Comparison of ENCODE assay signal across 8 cellular contexts in the genomic region with DNA sequence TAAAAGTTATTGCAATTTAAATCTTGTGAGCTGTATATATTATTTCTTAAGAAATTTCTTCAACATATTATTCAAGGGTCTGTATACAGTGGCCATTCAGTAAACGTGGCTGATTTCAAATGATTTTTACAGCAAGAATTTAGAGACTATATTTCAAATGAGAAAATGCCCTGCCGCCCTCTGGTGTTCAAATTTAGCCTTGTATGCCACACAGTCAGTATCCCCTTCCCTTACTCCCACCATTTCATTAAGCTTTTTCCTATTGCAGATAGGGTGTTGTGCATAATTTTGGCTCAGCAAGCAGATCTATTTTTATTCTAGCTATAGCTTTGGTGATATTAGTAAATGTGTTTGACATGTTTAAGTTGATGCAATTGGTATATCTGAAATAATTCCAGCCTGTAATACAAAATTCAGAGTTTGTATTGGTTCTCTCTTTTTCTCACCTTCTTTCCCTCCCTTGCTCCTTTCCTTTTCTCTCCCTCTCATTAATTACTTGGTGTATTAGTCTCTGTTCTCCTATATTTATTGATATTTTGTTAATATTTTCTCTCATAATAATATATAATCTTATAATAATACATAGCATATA. TPM values are rescaled to one million over a fixed set of nuclear protein-coding genes. Genes with fewer than 3 reads are reported as not detected.
A peak's percentile ranks its signal among the peaks of the same experiment; 100 is the strongest.
DNase-seq lines count a peak whose midpoint lies in the region; ATAC-seq, FAIRE-seq and TF ChIP-seq lines count a peak whose summit lies in the region.

No MANE protein-coding gene starts in this region.

- no peaks in the 10 kb centered on the region for H3K36me3 ChIP-seq in K562 (ENCODE audit: control insufficient read depth, insufficient read depth, low read length)

- no TSS peak for BruUV-seq in K562 (replicated peaks; lab: Mats Ljungman, UMichigan)

- H3K4me3 ChIP-seq in K562, result no peak overlapping the region

- in situ Hi-C loops in K562 (cut with MboI), result no loop called here

- no peak overlapping the region for H3K27ac ChIP-seq in K562 (ENCODE audit: extremely low read depth, low read depth, low read length)

- ATAC-seq in K562, result peak; percentile 87
- no peak for ATAC-seq in HG03280 (IDR thresholded peaks at IDR 0.05; ENCODE audit: unreplicated experiment)

- CTCF ChIA-PET in K562 (lab: Yijun Ruan, JAX; ENCODE audit: low intra/inter-chr PET ratio), result interaction anchor here (1.1 to 1.7 kb wide), 4 partner anchors 334 to 460 kb away, joined by 3 to 8 read pairs (median 4); no protein-coding TSS in a partner anchor

- no peak for TF ChIP-seq POLR2A in K562 (conservative IDR thresholded peaks at IDR 0.05)

- peak; percentile 64 to 66 for TF ChIP-seq RAD21 in K562 (CRISPR knock-in tag; conservative IDR thresholded peaks at IDR 0.05 in 1 of 2, IDR thresholded peaks at IDR 0.05 in 1 of 2)

- H2AFZ ChIP-seq in K562 (ENCODE audit: low read depth, low read length), result no peak overlapping the region

- no peaks in the 10 kb centered on the region for H3K27me3 ChIP-seq in K562 (ENCODE audit: control insufficient read depth in 2 of 2, insufficient read depth in 2 of 2, low read length in 2 of 2)

- no peaks in the 10 kb centered on the region for H3K79me2 ChIP-seq in K562 (ENCODE audit: control insufficient read depth, insufficient read depth, low read length)

- H3K9me1 ChIP-seq in K562 (ENCODE audit: control insufficient read depth, insufficient read depth, low read length), result no peaks in the 10 kb centered on the region

- no peaks in the 10 kb centered on the region for H3K9me3 ChIP-seq in K562 (replicated peaks; ENCODE audit: control insufficient read depth, insufficient read depth, low read depth, low read length)

- intact Hi-C loops in K562 (cut with micrococcal nuclease), result loop anchor here (1.0 to 5.0 kb wide), 6 partner anchors 85 to 1524 kb away; no protein-coding TSS in a partner anchor

- no peak for TF ChIP-seq EP300 in K562 (IDR thresholded peaks at IDR 0.05; ENCODE audit: low read length)

- 0% methylated on average over 2 of the region's 2 CpGs for WGBS in K562 (ENCODE audit: insufficient coverage, low coverage, missing lambda C conversion rate)

- no peak overlapping the region for H3K9ac ChIP-seq in K562 (ENCODE audit: insufficient read depth in 1 of 2, low read depth in 2 of 2, low read length in 2 of 2)

- FAIRE-seq in K562 (lab: Jason Lieb, UNC), result peak; percentile 26

- no peaks in the 10 kb centered on the region for H4K20me1 ChIP-seq in K562 (replicated peaks; ENCODE audit: control insufficient read depth, insufficient read depth, low read length)

- peak; percentile 37 to 68 (median 48); a peak in 4 of 6 replicates for TF ChIP-seq CTCF in K562 (IDR thresholded peaks at IDR 0.05 in 2 of 3, conservative IDR thresholded peaks at IDR 0.05 in 1 of 3; ENCODE audit: insufficient read depth in 2 of 3, low read depth in 1 of 3, low read length in 3 of 3)

- DNase-seq in NCI-H2081 (lab: John Stamatoyannopoulos, UW), result peak; percentile 31 to 52
- DNase-seq in NCI-H2081 treated with DMSO at 0.1 percent for 48 hours (lab: John Stamatoyannopoulos, UW), result no peak
- peak; percentile 40 for DNase-seq in NCI-H1694 treated with DMSO at 0.1 percent for 48 hours (lab: John Stamatoyannopoulos, UW)
- peak; percentile 13 to 50 (median 24) for DNase-seq in K562 (ENCODE audit: extremely low read depth in 1 of 4, low spot score in 3 of 4)
- peak; percentile 23 to 34 for DNase-seq in lung microvascular endothelial cell (ENCODE audit: low read depth in 2 of 2)
- no peak for DNase-seq in CD1c-positive myeloid dendritic cell (ENCODE audit: extremely low spot score)
- no peak for DNase-seq in germinal center (ENCODE audit: low spot score)

- POLR2A ChIA-PET in K562 (lab: Yijun Ruan, JAX), result no interaction called here

- H3K4me1 ChIP-seq in K562 (replicated peaks in 1 of 2; ENCODE audit: control insufficient read depth in 2 of 2, insufficient read depth in 2 of 2, low read length in 2 of 2), result no peaks in the 10 kb centered on the region

- no peak overlapping the region for H3K4me2 ChIP-seq in K562 (ENCODE audit: insufficient read depth, low read length)

TF ChIP-seq in K562, 482 proteins besides CTCF, POLR2A, EP300 and RAD21:
- TF ChIP-seq, protein P1, sequence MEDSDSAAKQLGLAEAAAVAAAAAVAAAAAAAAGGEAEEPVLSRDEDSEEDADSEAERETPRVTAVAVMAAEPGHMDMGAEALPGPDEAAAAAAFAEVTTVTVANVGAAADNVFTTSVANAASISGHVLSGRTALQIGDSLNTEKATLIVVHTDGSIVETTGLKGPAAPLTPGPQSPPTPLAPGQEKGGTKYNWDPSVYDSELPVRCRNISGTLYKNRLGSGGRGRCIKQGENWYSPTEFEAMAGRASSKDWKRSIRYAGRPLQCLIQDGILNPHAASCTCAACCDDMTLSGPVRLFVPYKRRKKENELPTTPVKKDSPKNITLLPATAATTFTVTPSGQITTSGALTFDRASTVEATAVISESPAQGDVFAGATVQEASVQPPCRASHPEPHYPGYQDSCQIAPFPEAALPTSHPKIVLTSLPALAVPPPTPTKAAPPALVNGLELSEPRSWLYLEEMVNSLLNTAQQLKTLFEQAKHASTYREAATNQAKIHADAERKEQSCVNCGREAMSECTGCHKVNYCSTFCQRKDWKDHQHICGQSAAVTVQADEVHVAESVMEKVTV (CRISPR knock-in tag; IDR thresholded peaks at IDR 0.05), result peak; percentile 43; the same call in 1 of the 2 replicates
- TF ChIP-seq SMC3 (conservative IDR thresholded peaks at IDR 0.05; ENCODE audit: insufficient read depth, low read depth, low read length) (0 out of 2 replicates have a peak, but pooled peaks have one; percentile 25), ARID1B (IDR thresholded peaks at IDR 0.05) (no peak), GATAD2A (IDR thresholded peaks at IDR 0.05) (no peak), EHMT2 (IDR thresholded peaks at IDR 0.05) (no peak), PATZ1 (CRISPR knock-in tag; IDR thresholded peaks at IDR 0.05; ENCODE audit: borderline replicate concordance) (no peak), KLF16 (IDR thresholded peaks at IDR 0.05) (no peak)

RNA-seq across cellular contexts. Expression of gene SCN7A, which starts 22.8 kb away (rescaled TPM):
- 0.05 and 0.16 TPM in 2 replicates for total RNA-seq in K562 (2011; cell fraction: chromatin; rRNA removed; ENCODE audit: low replicate concordance)
- total RNA-seq in K562 (2011; cell fraction: nucleolus; rRNA removed), result not detected in 2 replicates
- total RNA-seq in K562 (2011; cell fraction: nucleoplasm; rRNA removed), result not detected in 2 replicates
- total RNA-seq in K562 (2014; rRNA removed) (0.05 TPM in 1 of 2 replicates, not detected in the other), K562 (2014; rRNA removed; fragmentation: Illumina TruSeq; extraction: Trizol) (0.03 TPM in 1 of 2 replicates, not detected in the other), K562 (2015; rRNA removed; fragmentation: Illumina TruSeq; extraction: Trizol) (under 0.01 TPM in 2 replicates), K562 (2021) (0.04 and 0.07 TPM in 2 replicates), lung microvascular endothelial cell (not detected in 2 replicates)
- polyA plus RNA-seq in K562 (2011; rRNA removed) (not detected in 2 replicates), K562 (2014; fragmentation: Illumina TruSeq; extraction: Trizol) (not detected in 2 replicates), K562 (2014; fragmentation: Nextera tagmentation; extraction: Ambion mirVana) (under 1 TPM; under 0.01 to 0.04 TPM), K562 (2014; rRNA removed) (0.03 TPM in 1 of 2 replicates, not detected in the other)
- polyA plus RNA-seq in K562 (2011; cell fraction: cytosol; rRNA removed), result not detected in 2 replicates
- polyA plus RNA-seq in K562 (2011; cell fraction: nucleus; rRNA removed), result 0.06 TPM in 1 of 2 replicates, not detected in the other
- polyA plus RNA-seq in K562 (2012), result 0.01 and 0.04 TPM in 2 replicates
- polyA minus RNA-seq in K562 (2011; rRNA and poly(A)+ RNA removed), result not detected in 2 replicates
- not detected in 2 replicates for polyA minus RNA-seq in K562 (2011; cell fraction: cytosol; rRNA and poly(A)+ RNA removed)
- polyA minus RNA-seq in K562 (2011; cell fraction: nucleus; rRNA and poly(A)+ RNA removed), result not detected in 2 replicates

Comparison
In these comparisons a context has a peak if more than half of its experiments do, and no peak if none do; other contexts are left out.
1. DNase-seq: peak in NCI-H2081 (2 of 2), NCI-H1694 treated with DMSO at 0.1 percent for 48 hours (single experiment), K562 (4 of 4) and lung microvascular endothelial cell (2 of 2); none in NCI-H2081 treated with DMSO at 0.1 percent for 48 hours (single experiment), CD1c-positive myeloid dendritic cell (single experiment) and germinal center (single experiment).